Comparison of ENCODE assay signal across 9 cellular contexts in genomic region chrX:93673869-93674271, GRCh38. TPM values are rescaled to one million over a fixed set of nuclear protein-coding genes. Genes with fewer than 3 reads are reported as not detected.
DNase-seq lines count a peak whose midpoint lies in the region; FAIRE-seq and TF ChIP-seq lines count a peak whose summit lies in the region.
"Had no signal": no experiment of that assay in that cellular context is flagged by ENCODE, and none has a peak within 500 bp of the region (broad histone marks: within the 10 kb centered on the region; RNA-seq: fewer than 3 reads in every experiment).

TSS of gene FAM133A (plus strand) at chrX:93674206. CDS start at chrX:93709420, 35,214 bp downstream.

- peak; percentile 80 for FAIRE-seq in kidney (lab: Jason Lieb, UNC)

- DNase-seq in EH (ENCODE audit: low read depth), result peak; percentile 21
- DNase-seq in NCI-H2081 treated with DMSO at 0.1 percent for 48 hours (lab: John Stamatoyannopoulos, UW), result peak; percentile 20
- no peak for DNase-seq in kidney
- no peak for DNase-seq in T-helper 9 cell
- DNase-seq in NAMALWA (ENCODE audit: low spot score), result no peak
- DNase-seq in NOMO-1 treated with DMSO at 0.1 percent for 48 hours (lab: John Stamatoyannopoulos, UW; ENCODE audit: unreplicated experiment), result no peak

- H3K9me3 Mint-ChIP-seq in brain, result no peaks in the 10 kb centered on the region

- H3K9me3 ChIP-seq in kidney (ENCODE audit: control insufficient read depth in 1 of 2, low read length in 2 of 2), result no peaks in the 10 kb centered on the region
- no peaks in the 10 kb centered on the region for H3K9me3 ChIP-seq in subcutaneous abdominal adipose tissue (ENCODE audit: control insufficient read depth in 5 of 5, low read length in 5 of 5)

- peaks cover 65% of the 10 kb centered on the region for H3K4me1 Mint-ChIP-seq in brain

- peaks cover 3 to 20% (median 11%) of the 10 kb centered on the region in 5 donors for H3K27me3 ChIP-seq in subcutaneous abdominal adipose tissue (ENCODE audit: control insufficient read depth in 5 of 5, insufficient read depth in 4 of 5, low read length in 5 of 5)

- H3K27me3 Mint-ChIP-seq in brain, result peaks cover 13% of the 10 kb centered on the region

- H3K4me1 ChIP-seq in kidney (ENCODE audit: control insufficient read depth in 1 of 2, insufficient read depth in 1 of 2, low read depth in 1 of 2, low read length in 2 of 2), result no peaks in the 10 kb centered on the region
- peaks cover 0 to 18% (median 10%) of the 10 kb centered on the region in 5 donors for H3K4me1 ChIP-seq in subcutaneous abdominal adipose tissue (ENCODE audit: control insufficient read depth in 5 of 5, insufficient read depth in 5 of 5, low read length in 5 of 5)

- peak within 1 kb of the TSS; percentile 98 to 100 (median 99) for H3K27ac Mint-ChIP-seq in brain

- intact Hi-C loops in kidney (cut with DNase I), result no loop called here

- peak within 1 kb of the TSS; percentile 73 to 79 for H3K4me3 ChIP-seq in kidney (ENCODE audit: low read length in 2 of 2)
- H3K4me3 ChIP-seq in subcutaneous abdominal adipose tissue (ENCODE audit: low read depth in 1 of 5, low read length in 5 of 5), result peak within 1 kb of the TSS; percentile 75 to 86 (median 78)

- H3K27ac ChIP-seq in kidney (ENCODE audit: low read depth in 2 of 2, low read length in 2 of 2), result peak within 1 kb of the TSS; percentile 22 to 37
- H3K27ac ChIP-seq in subcutaneous abdominal adipose tissue (ENCODE audit: low read depth, low read length), result peak within 1 kb of the TSS; percentile 37

- H3K36me3 Mint-ChIP-seq in brain, result peaks cover 4% of the 10 kb centered on the region

- H3K4me3 Mint-ChIP-seq in brain, result peak within 1 kb of the TSS; percentile 95 to 99 (median 98)

- no peak for TF ChIP-seq CTCF in brain (conservative IDR thresholded peaks at IDR 0.05)
- no peak for TF ChIP-seq CTCF in kidney (IDR thresholded peaks at IDR 0.05; ENCODE audit: borderline replicate concordance, extremely low read depth, insufficient read depth)

- no peaks in the 10 kb centered on the region for H3K36me3 ChIP-seq in kidney (ENCODE audit: control insufficient read depth in 1 of 2, insufficient read depth in 2 of 2, low read length in 2 of 2)
- no peaks in the 10 kb centered on the region for H3K36me3 ChIP-seq in subcutaneous abdominal adipose tissue (ENCODE audit: control insufficient read depth in 5 of 5, insufficient read depth in 5 of 5, low read length in 5 of 5)

- H3K9ac ChIP-seq in kidney (ENCODE audit: low read length in 2 of 2) (peak within 1 kb of the TSS in 1 of 2 donors; percentile 12), subcutaneous abdominal adipose tissue (ENCODE audit: low read length in 5 of 5) (peak within 1 kb of the TSS in 2 of 5 donors; percentile 39 to 41)

RNA-seq across cellular contexts. Expression of gene FAM133A, which starts in this region (rescaled TPM):
- 0.19 TPM for polyA plus RNA-seq in brain (ENCODE audit: insufficient read depth, low read depth, low replicate concordance)
- not detected for total RNA-seq in kidney
- polyA plus RNA-seq in kidney (ENCODE audit: insufficient read depth, low read depth, low replicate concordance), result not detected
- total RNA-seq: LHCN-M2 had no signal

Comparison
In these comparisons a context has a peak if more than half of its experiments do, and no peak if none do; other contexts are left out.
1. DNase-seq: peak in EH (single experiment) and NCI-H2081 treated with DMSO at 0.1 percent for 48 hours (single experiment); none in kidney (single experiment), T-helper 9 cell (single experiment), NAMALWA (single experiment) and NOMO-1 treated with DMSO at 0.1 percent for 48 hours (single experiment).